Comparison of ENCODE assay signal across 9 cellular contexts in the genomic region with DNA sequence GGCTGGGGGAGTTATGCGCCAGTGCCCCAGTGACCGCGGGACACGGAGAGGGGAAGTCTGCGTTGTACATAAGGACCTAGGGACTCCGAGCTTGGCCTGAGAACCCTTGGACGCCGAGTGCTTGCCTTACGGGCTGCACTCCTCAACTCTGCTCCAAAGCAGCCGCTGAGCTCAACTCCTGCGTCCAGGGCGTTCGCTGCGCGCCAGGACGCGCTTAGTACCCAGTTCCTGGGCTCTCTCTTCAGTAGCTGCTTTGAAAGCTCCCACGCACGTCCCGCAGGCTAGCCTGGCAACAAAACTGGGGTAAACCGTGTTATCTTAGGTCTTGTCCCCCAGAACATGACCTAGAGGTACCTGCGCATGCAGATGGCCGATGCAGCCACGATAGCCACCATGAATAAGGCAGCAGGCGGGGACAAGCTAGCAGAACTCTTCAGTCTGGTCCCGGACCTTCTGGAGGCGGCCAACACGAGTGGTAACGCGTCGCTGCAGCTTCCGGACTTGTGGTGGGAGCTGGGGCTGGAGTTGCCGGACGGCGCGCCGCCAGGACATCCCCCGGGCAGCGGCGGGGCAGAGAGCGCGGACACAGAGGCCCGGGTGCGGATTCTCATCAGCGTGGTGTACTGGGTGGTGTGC. TPM values are rescaled to one million over a fixed set of nuclear protein-coding genes. Genes with fewer than 3 reads are reported as not detected.
DNase-seq lines count a peak whose midpoint lies in the region; ATAC-seq and TF ChIP-seq lines count a peak whose summit lies in the region.
"Had no signal": no experiment of that assay in that cellular context is flagged by ENCODE, and none has a peak within 500 bp of the region (broad histone marks: within the 10 kb centered on the region; RNA-seq: fewer than 3 reads in every experiment).

A gene with protein sequence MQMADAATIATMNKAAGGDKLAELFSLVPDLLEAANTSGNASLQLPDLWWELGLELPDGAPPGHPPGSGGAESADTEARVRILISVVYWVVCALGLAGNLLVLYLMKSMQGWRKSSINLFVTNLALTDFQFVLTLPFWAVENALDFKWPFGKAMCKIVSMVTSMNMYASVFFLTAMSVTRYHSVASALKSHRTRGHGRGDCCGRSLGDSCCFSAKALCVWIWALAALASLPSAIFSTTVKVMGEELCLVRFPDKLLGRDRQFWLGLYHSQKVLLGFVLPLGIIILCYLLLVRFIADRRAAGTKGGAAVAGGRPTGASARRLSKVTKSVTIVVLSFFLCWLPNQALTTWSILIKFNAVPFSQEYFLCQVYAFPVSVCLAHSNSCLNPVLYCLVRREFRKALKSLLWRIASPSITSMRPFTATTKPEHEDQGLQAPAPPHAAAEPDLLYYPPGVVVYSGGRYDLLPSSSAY (plus strand): TSS at position 6 of the 636 bp plus-strand sequence. CDS start 355 bp downstream, at position 361.

- H3K27ac Mint-ChIP-seq in glutamatergic neuron (ENCODE audit: unreplicated experiment): no peak within 1 kb of the TSS
- H3K27ac Mint-ChIP-seq in osteocyte (ENCODE audit: unreplicated experiment): no peak within 1 kb of the TSS

- H3K4me3 Mint-ChIP-seq in glutamatergic neuron (ENCODE audit: unreplicated experiment): peak within 1 kb of the TSS; percentile 89
- peak within 1 kb of the TSS; percentile 78 for H3K4me3 Mint-ChIP-seq in osteocyte (ENCODE audit: unreplicated experiment)

- TF ChIP-seq CTCF in RWPE2 (IDR thresholded peaks at IDR 0.05; ENCODE audit: poor library complexity, severe bottlenecking) (no peak), glutamatergic neuron (IDR thresholded peaks at IDR 0.05; ENCODE audit: partially characterized antibody, unreplicated experiment) (no peak), osteocyte (IDR thresholded peaks at IDR 0.05) (no peak), Peyer's patch (IDR thresholded peaks at IDR 0.05) (no peak)

- DNase-seq in ELR (ENCODE audit: low read depth): peak; percentile 30
- DNase-seq in RWPE2 (ENCODE audit: low spot score): peak; percentile 62
- peak; percentile 31 for DNase-seq in glutamatergic neuron
- DNase-seq in osteocyte (ENCODE audit: extremely low spot score, unreplicated experiment): no peak
- no peak for DNase-seq in Peyer's patch
- DNase-seq in NCI-H1048 (lab: John Stamatoyannopoulos, UW): no peak
- DNase-seq: NK-92 treated with Interleukin-12 subunit alpha and Interleukin-12 subunit beta, amount 100 ng/mL, for 24 hours had no signal

- ATAC-seq in RWPE2 (ENCODE audit: low read depth) (peak; percentile 12; the same call in 1 of the 3 replicates), GM18870 (IDR thresholded peaks at IDR 0.05; ENCODE audit: unreplicated experiment) (no peak), HG03196 (IDR thresholded peaks at IDR 0.05; ENCODE audit: unreplicated experiment) (no peak)

- H3K36me3 Mint-ChIP-seq in glutamatergic neuron (ENCODE audit: unreplicated experiment) (no peaks in the 10 kb centered on the region), osteocyte (ENCODE audit: unreplicated experiment) (no peaks in the 10 kb centered on the region)

- H3K36me3 ChIP-seq in RWPE2 (ENCODE audit: low read depth) (no peaks in the 10 kb centered on the region), Peyer's patch (no peaks in the 10 kb centered on the region)

- peaks cover 5% of the 10 kb centered on the region for H3K4me1 ChIP-seq in RWPE2 (ENCODE audit: insufficient read depth, poor library complexity, severe bottlenecking)
- no peaks in the 10 kb centered on the region for H3K4me1 ChIP-seq in Peyer's patch

- H3K4me1 Mint-ChIP-seq in glutamatergic neuron (ENCODE audit: low read depth, unreplicated experiment) (peaks cover 15% of the 10 kb centered on the region), osteocyte (ENCODE audit: unreplicated experiment) (peaks cover 8% of the 10 kb centered on the region)

- H3K4me3 ChIP-seq in RWPE2 (ENCODE audit: severe bottlenecking): no peak within 1 kb of the TSS
- H3K4me3 ChIP-seq in Peyer's patch: peak within 1 kb of the TSS in 1 of 4 donors; percentile 20

- H3K27me3 ChIP-seq in RWPE2 (ENCODE audit: insufficient read depth, poor library complexity, severe bottlenecking): peaks cover 65% of the 10 kb centered on the region
- no peaks in the 10 kb centered on the region for H3K27me3 ChIP-seq in Peyer's patch

- H3K27me3 Mint-ChIP-seq in glutamatergic neuron (ENCODE audit: unreplicated experiment) (peaks cover 7% of the 10 kb centered on the region), osteocyte (ENCODE audit: unreplicated experiment) (peaks cover 26% of the 10 kb centered on the region)

- peaks cover 6% of the 10 kb centered on the region for H3K9me3 Mint-ChIP-seq in glutamatergic neuron (ENCODE audit: unreplicated experiment)
- no peaks in the 10 kb centered on the region for H3K9me3 Mint-ChIP-seq in osteocyte (ENCODE audit: unreplicated experiment)

- TF ChIP-seq POLR2A in Peyer's patch (IDR thresholded peaks at IDR 0.05): no peak

- H3K27ac ChIP-seq in RWPE2 (ENCODE audit: poor library complexity, severe bottlenecking): no peak within 1 kb of the TSS
- no peak within 1 kb of the TSS for H3K27ac ChIP-seq in Peyer's patch

- H3K9me3 ChIP-seq in RWPE2 (ENCODE audit: severe bottlenecking): no peaks in the 10 kb centered on the region
- H3K9me3 ChIP-seq in Peyer's patch: no peaks in the 10 kb centered on the region

RNA-seq across cellular contexts. Expression of the gene that starts here (rescaled TPM):
- 0.44 TPM for total RNA-seq in glutamatergic neuron (ENCODE audit: unreplicated experiment)
- total RNA-seq in osteocyte: not detected in 2 replicates
- not detected for total RNA-seq in Peyer's patch

Comparison
In these comparisons a context has a peak if more than half of its experiments do, and no peak if none do; other contexts are left out.
1. Peak in DNase-seq in glutamatergic neuron; RNA of the gene not detected or under 1 TPM.
2. DNase-seq: peak in ELR (single experiment) and RWPE2 (single experiment); none in osteocyte (single experiment), Peyer's patch (0 of 3) and NCI-H1048 (single experiment).